8 cellular contexts compared by ENCODE assay signal in the genomic region with DNA sequence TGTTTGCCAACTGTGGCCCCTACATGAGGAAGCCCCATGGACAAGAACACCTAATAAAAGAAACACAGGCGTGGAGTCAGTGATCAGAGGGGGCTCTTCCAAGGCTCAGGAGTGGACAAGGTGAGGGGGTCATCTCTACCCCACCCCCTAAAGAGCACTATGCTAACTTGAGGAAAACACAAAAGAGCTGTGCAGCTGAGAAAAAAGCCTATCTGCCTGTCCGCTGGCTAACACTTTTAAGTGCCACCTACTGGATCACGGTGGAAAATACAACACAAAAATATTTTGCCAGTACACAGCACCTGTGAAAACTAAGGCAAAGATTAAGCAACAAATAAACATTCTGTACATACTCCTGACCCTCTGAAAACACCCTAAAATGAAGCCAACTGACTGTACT. TPM values are rescaled to one million over a fixed set of nuclear protein-coding genes. Genes with fewer than 3 reads are reported as not detected.
DNase-seq lines count a peak whose midpoint lies in the region; ATAC-seq and TF ChIP-seq lines count a peak whose summit lies in the region.

No MANE protein-coding gene starts in this region.

- TF ChIP-seq POLR2A in spleen (IDR thresholded peaks at IDR 0.05) = no peak

- intact Hi-C loops in CD4-positive, alpha-beta T cell (cut with DNase I, micrococcal nuclease) = loop anchor here in 1 of 2 experiments (5.0 kb wide), 1 partner anchor 1277 kb away; a partner anchor contains a TSS
- intact Hi-C loops in spleen (cut with DNase I; ENCODE audit: low total_unique reads) = loop anchor here (5.0 kb wide), 1 partner anchor 207 kb away; no protein-coding TSS in a partner anchor

- H3K36me3 ChIP-seq in RWPE2 (ENCODE audit: low read depth) (no peaks in the 10 kb centered on the region), kidney epithelial cell (ENCODE audit: control insufficient read depth, insufficient read depth, low read length) (no peaks in the 10 kb centered on the region), spleen (no peaks in the 10 kb centered on the region)

- ATAC-seq in CD4-positive, alpha-beta T cell (ENCODE audit: poor library complexity) = no peak
- ATAC-seq in GM19023 (IDR thresholded peaks at IDR 0.05; ENCODE audit: unreplicated experiment) (peak; percentile 56), RWPE2 (ENCODE audit: low read depth) (peak; percentile 43; the same call in 1 of the 3 replicates), HG03439 (IDR thresholded peaks at IDR 0.05; ENCODE audit: unreplicated experiment) (no peak), HG03025 (IDR thresholded peaks at IDR 0.05; ENCODE audit: low FRiP score, unreplicated experiment) (no peak), HG03097 (IDR thresholded peaks at IDR 0.05; ENCODE audit: low FRiP score, unreplicated experiment) (no peak)

- H3K4me3 Mint-ChIP-seq in CD4-positive, alpha-beta T cell = no peak overlapping the region

- H3K4me3 ChIP-seq in RWPE2 (ENCODE audit: severe bottlenecking) = no peak overlapping the region
- H3K4me3 ChIP-seq in kidney epithelial cell (ENCODE audit: low read depth, low read length) = no peak overlapping the region
- no peak overlapping the region for H3K4me3 ChIP-seq in spleen

- no peaks in the 10 kb centered on the region for H3K27me3 Mint-ChIP-seq in CD4-positive, alpha-beta T cell

- 17 to 26% (median 25%) methylated on average over 3 of the region's 3 CpGs for WGBS in spleen, 5 donors

- no peak overlapping the region for H3K27ac Mint-ChIP-seq in CD4-positive, alpha-beta T cell

- no peaks in the 10 kb centered on the region for H3K4me1 Mint-ChIP-seq in CD4-positive, alpha-beta T cell (ENCODE audit: low read depth)

- H3K9me3 ChIP-seq in CD4-positive, alpha-beta T cell (ENCODE audit: control insufficient read depth, low read length) = no peaks in the 10 kb centered on the region
- H3K9me3 ChIP-seq in RWPE2 (ENCODE audit: severe bottlenecking) (no peaks in the 10 kb centered on the region), spleen (no peaks in the 10 kb centered on the region)

- H3K27me3 ChIP-seq in CD4-positive, alpha-beta T cell (ENCODE audit: control insufficient read depth, insufficient read depth, low read length) = no peaks in the 10 kb centered on the region
- H3K27me3 ChIP-seq in RWPE2 (ENCODE audit: insufficient read depth, poor library complexity, severe bottlenecking) = no peaks in the 10 kb centered on the region
- H3K27me3 ChIP-seq in kidney epithelial cell (ENCODE audit: control insufficient read depth, insufficient read depth, low read length) = no peaks in the 10 kb centered on the region
- peaks cover 0 to 9% (median 0%) of the 10 kb centered on the region in 7 donors for H3K27me3 ChIP-seq in spleen (replicated peaks in 1 of 7)

- POLR2A ChIA-PET in CD4-positive, alpha-beta T cell (lab: Charles Lee) = no interaction called here

- H3K4me1 ChIP-seq in RWPE2 (ENCODE audit: insufficient read depth, poor library complexity, severe bottlenecking) (no peaks in the 10 kb centered on the region), spleen (no peaks in the 10 kb centered on the region)

- H3K27ac ChIP-seq in CD4-positive, alpha-beta T cell (ENCODE audit: low read depth, low read length) = no peak overlapping the region
- H3K27ac ChIP-seq in RWPE2 (ENCODE audit: poor library complexity, severe bottlenecking) (no peak overlapping the region), spleen (no peak overlapping the region)

- CTCF ChIA-PET in CD4-positive, alpha-beta T cell (lab: Charles Lee) = no interaction called here

- H3K36me3 Mint-ChIP-seq in CD4-positive, alpha-beta T cell (ENCODE audit: low read depth) = no peaks in the 10 kb centered on the region

- peak; percentile 9 for TF ChIP-seq CTCF in CD4-positive, alpha-beta T cell (IDR thresholded peaks at IDR 0.05)
- TF ChIP-seq CTCF in RWPE2 (IDR thresholded peaks at IDR 0.05; ENCODE audit: poor library complexity, severe bottlenecking) (peak; percentile 44), kidney epithelial cell (IDR thresholded peaks at IDR 0.05; ENCODE audit: insufficient read depth, low read length, poor library complexity, severe bottlenecking) (peak; percentile 42), spleen (IDR thresholded peaks at IDR 0.05 in 8 of 11, conservative IDR thresholded peaks at IDR 0.05 in 3 of 11) (peak in 2 of 11 experiments; percentile 18 to 19)

- H3K9me3 Mint-ChIP-seq in CD4-positive, alpha-beta T cell = no peaks in the 10 kb centered on the region

- DNase-seq in CD4-positive, alpha-beta T cell = no peak
- no peak for DNase-seq in RWPE2 (ENCODE audit: low spot score)
- DNase-seq in kidney epithelial cell (ENCODE audit: low read depth) = no peak
- no peak for DNase-seq in spleen

RNA-seq across cellular contexts. Expression of a gene that starts 53.1 kb away (rescaled TPM):
- total RNA-seq in CD4-positive, alpha-beta T cell = not detected
- total RNA-seq in kidney epithelial cell (6.4 and 7.1 TPM in 2 replicates), spleen (under 1 TPM in 6 of 7 donors, not detected in 1; 0.09 to 0.69 (median 0.58) TPM)
- polyA plus RNA-seq in spleen = under 1 TPM; 0.09 to 0.80 (median 0.35) TPM

Comparison
In these comparisons a context has a peak if more than half of its experiments do, and no peak if none do; other contexts are left out.
1. ATAC-seq: peak in GM19023 (single experiment) and RWPE2 (single experiment); none in CD4-positive, alpha-beta T cell (single experiment), HG03439 (single experiment), HG03025 (single experiment) and HG03097 (single experiment).